In genomic region chr15:100889359-100890058, GRCh38 we compare ENCODE assay signal across 10 cellular contexts. TPM values are rescaled to one million over a fixed set of nuclear protein-coding genes. Genes with fewer than 3 reads are reported as not detected.
DNase-seq lines count a peak whose midpoint lies in the region; ATAC-seq and TF ChIP-seq lines count a peak whose summit lies in the region.
"Had no signal": no experiment of that assay in that cellular context is flagged by ENCODE, and none has a peak within 500 bp of the region (broad histone marks: within the 10 kb centered on the region; RNA-seq: fewer than 3 reads in every experiment).

No MANE protein-coding gene starts in this region.

- H2AFZ ChIP-seq in trophoblast cell (ENCODE audit: insufficient read depth, low read length, poor library complexity) = peak overlapping the region; percentile 19

- H3K18ac ChIP-seq in trophoblast cell (ENCODE audit: low read length) = peak overlapping the region; percentile 81

- 34 to 69% methylated on average over 5 to 10 of the region's 21 CpGs for WGBS in gastroesophageal sphincter (ENCODE audit: low coverage in 1 of 2), 2 donors
- no CpG with 5 or more reads among the region's 21 CpGs for WGBS in trophoblast cell (ENCODE audit: extremely low coverage, insufficient coverage, insufficient read length)

- H3K4ac ChIP-seq in trophoblast cell (ENCODE audit: low read depth, low read length) = peak overlapping the region; percentile 49

- H3K4me3 ChIP-seq in gastroesophageal sphincter (peak overlapping the region in 1 of 2 donors; percentile 3), trophoblast cell (ENCODE audit: low read depth, low read length) (no peak overlapping the region)

- peak overlapping the region; percentile 18 for H2BK5ac ChIP-seq in trophoblast cell (ENCODE audit: low read depth, low read length, poor library complexity)

- peaks cover 2% of the 10 kb centered on the region for H3K79me2 ChIP-seq in trophoblast cell (ENCODE audit: control insufficient read depth, insufficient read depth, low read length, poor library complexity)

- H2BK120ac ChIP-seq in trophoblast cell (ENCODE audit: insufficient read depth, low read length, poor library complexity) = peak overlapping the region; percentile 65

- H2BK12ac ChIP-seq in trophoblast cell (ENCODE audit: low read length) = peak overlapping the region; percentile 90

- H3K9ac ChIP-seq in trophoblast cell (ENCODE audit: low read length) = no peak overlapping the region

- TF ChIP-seq POLR2A in gastroesophageal sphincter (IDR thresholded peaks at IDR 0.05) = no peak

- no peaks in the 10 kb centered on the region for H3K9me3 ChIP-seq in gastroesophageal sphincter
- no peaks in the 10 kb centered on the region for H3K9me3 ChIP-seq in trophoblast cell (ENCODE audit: insufficient read depth, low read depth, low read length)

- H3K27me3 ChIP-seq in gastroesophageal sphincter (peaks cover 57% of the 10 kb centered on the region), trophoblast cell (ENCODE audit: insufficient read depth, low read length) (no peaks in the 10 kb centered on the region)

- peak overlapping the region; percentile 67 for H4K91ac ChIP-seq in trophoblast cell (ENCODE audit: low read depth, low read length)

- peak overlapping the region; percentile 81 for H4K8ac ChIP-seq in trophoblast cell (ENCODE audit: low read depth, low read length)

- TF ChIP-seq EP300 in gastroesophageal sphincter (IDR thresholded peaks at IDR 0.05) = no peak

- no peak overlapping the region for H2AK5ac ChIP-seq in trophoblast cell (ENCODE audit: low read length)

- no peak for TF ChIP-seq CTCF in gastroesophageal sphincter (IDR thresholded peaks at IDR 0.05)

- peak overlapping the region in 3 of 4 donors; percentile 50 to 72 (median 53) for H3K27ac ChIP-seq in gastroesophageal sphincter
- H3K27ac ChIP-seq in trophoblast cell (ENCODE audit: low read depth, low read length) = peak overlapping the region; percentile 74

- no peak overlapping the region for H3K23ac ChIP-seq in trophoblast cell (ENCODE audit: low read length)

- H3K4me2 ChIP-seq in trophoblast cell (ENCODE audit: low read length) = peak overlapping the region; percentile 57

- DNase-seq in AG20443 (ENCODE audit: low spot score) = peak; percentile 91
- DNase-seq in T1000 (lab: John Stamatoyannopoulos, UW) = peak; percentile 9
- DNase-seq in trophoblast cell = peak; percentile 81 to 85
- no peak for DNase-seq in SHP77 (lab: John Stamatoyannopoulos, UW)
- DNase-seq in UCSD-AML1 (lab: John Stamatoyannopoulos, UW; ENCODE audit: unreplicated experiment) = no peak
- DNase-seq: activated CD4-positive, alpha-beta T cell treated with anti-CD3 and anti-CD28 coated beads, Interleukin-2, amount 10 ng/mL, durations not matched to agents 24 days and 14 days; CD8-positive, alpha-beta memory T cell had no signal

- peaks cover 0 to 10% of the 10 kb centered on the region in 2 donors for H3K36me3 ChIP-seq in gastroesophageal sphincter
- no peaks in the 10 kb centered on the region for H3K36me3 ChIP-seq in trophoblast cell (ENCODE audit: control insufficient read depth in 1 of 2, insufficient read depth in 2 of 2, low read length in 2 of 2)

- peaks cover 0 to 19% (median 12%) of the 10 kb centered on the region in 3 donors for H3K4me1 ChIP-seq in gastroesophageal sphincter
- H3K4me1 ChIP-seq in trophoblast cell (ENCODE audit: control insufficient read depth in 1 of 2, insufficient read depth in 2 of 2, low read length in 2 of 2) = peaks cover 23 to 24% of the 10 kb centered on the region in 2 experiments

- H3K79me1 ChIP-seq in trophoblast cell (ENCODE audit: low read length) = peaks cover 17% of the 10 kb centered on the region

- peak overlapping the region; percentile 65 for H4K12ac ChIP-seq in trophoblast cell (ENCODE audit: low read depth, low read length)

- H3K14ac ChIP-seq in trophoblast cell (ENCODE audit: low read length) = peak overlapping the region; percentile 50

- ATAC-seq in gastroesophageal sphincter = peak; percentile 83
- ATAC-seq in GM18517 (IDR thresholded peaks at IDR 0.05; ENCODE audit: unreplicated experiment) = no peak
- ATAC-seq in HG03432 (IDR thresholded peaks at IDR 0.05; ENCODE audit: unreplicated experiment) = no peak

RNA-seq across cellular contexts. Expression of gene ALDH1A3, which starts 9.9 kb away (rescaled TPM):
- 100 to 1,000 TPM in 1 of 4 donors, 10 to 100 TPM in 3; 23.0 to 148 (median 93.4) TPM for total RNA-seq in gastroesophageal sphincter
- polyA plus RNA-seq in trophoblast cell (2013) = 1.6 and 2.0 TPM in 2 replicates
- total RNA-seq: activated CD4-positive, alpha-beta T cell treated with anti-CD3 and anti-CD28 coated beads, Interleukin-2, amount 10 ng/mL, durations not matched to agents 24 days and 14 days; CD8-positive, alpha-beta memory T cell had no signal
- polyA plus RNA-seq: CD8-positive, alpha-beta memory T cell had no signal

RNA-seq across cellular contexts. Expression of gene LRRK1, which starts 29.6 kb away (rescaled TPM):
- total RNA-seq in gastroesophageal sphincter = 10 to 100 TPM; 12.1 to 23.8 (median 15.2) TPM
- polyA plus RNA-seq in trophoblast cell (2013) = 1.1 and 1.2 TPM in 2 replicates
- polyA plus RNA-seq: CD8-positive, alpha-beta memory T cell had no signal

Comparison
In these comparisons a context has a peak if more than half of its experiments do, and no peak if none do; other contexts are left out.
1. DNase-seq: peak in AG20443 (single experiment), T1000 (single experiment) and trophoblast cell (2 of 2); none in SHP77 (0 of 2) and UCSD-AML1 (single experiment).